In the genomic region with DNA sequence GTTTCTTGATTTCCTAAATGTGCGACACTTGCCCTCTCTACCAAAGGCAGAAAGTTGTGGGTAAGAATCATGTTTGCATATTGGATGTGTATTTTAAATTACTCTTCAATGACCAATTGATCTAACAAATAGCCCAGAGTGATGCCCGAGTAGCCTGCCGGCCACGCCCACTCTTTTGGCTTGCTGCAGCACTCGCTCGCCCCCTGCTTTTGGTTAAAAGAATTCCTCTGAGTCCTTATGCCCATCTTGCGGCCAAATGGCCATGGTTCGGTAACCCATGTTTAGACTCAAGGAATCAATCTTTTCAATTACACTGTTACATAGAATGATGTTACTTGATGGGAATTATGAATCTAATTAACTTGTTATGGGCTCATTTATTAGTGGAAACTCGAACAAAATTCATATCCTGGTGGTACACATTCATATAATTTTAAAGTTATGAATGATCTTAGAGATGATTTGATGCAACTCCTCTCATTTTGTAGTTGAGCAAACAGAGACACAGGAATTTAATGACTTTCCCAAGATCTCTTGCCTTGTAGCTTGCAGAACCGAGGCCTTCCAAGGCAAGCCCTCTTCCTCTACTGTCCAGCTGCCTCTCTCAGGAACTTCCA, we compare ENCODE assay signal across 8 cellular contexts.
A peak's percentile ranks its signal among the peaks of the same experiment; 100 is the strongest.
DNase-seq lines count a peak whose midpoint lies in the region; ATAC-seq lines count a peak whose summit lies in the region.

No MANE protein-coding gene starts in this region.

- ATAC-seq in GM19468 (IDR thresholded peaks at IDR 0.05; ENCODE audit: extremely low read depth, unreplicated experiment) (peak; percentile 79), HG03432 (IDR thresholded peaks at IDR 0.05; ENCODE audit: unreplicated experiment) (peak; percentile 89)

- DNase-seq in DMS53 (lab: John Stamatoyannopoulos, UW) (peak; percentile 31), DMS53 treated with DMSO at 0.1 percent for 48 hours (lab: John Stamatoyannopoulos, UW; ENCODE audit: unreplicated experiment) (no peak), UCSD-AML1 (lab: John Stamatoyannopoulos, UW; ENCODE audit: unreplicated experiment) (peak; percentile 60), germinal center (ENCODE audit: low spot score) (peak; percentile 51), T1000 (lab: John Stamatoyannopoulos, UW) (no peak)
- peak; percentile 32 for DNase-seq in stimulated activated CD8-positive, alpha-beta memory T cell treated with anti-CD3 and anti-CD28 coated beads, Interleukin-4, amount 100 ng/mL, for 48 hours

Comparison
In these comparisons a context has a peak if more than half of its experiments do, and no peak if none do; other contexts are left out.
1. DNase-seq: peak in DMS53 (single experiment), UCSD-AML1 (single experiment), germinal center (single experiment) and stimulated activated CD8-positive, alpha-beta memory T cell treated with anti-CD3 and anti-CD28 coated beads, Interleukin-4, amount 100 ng/mL, for 48 hours (single experiment); none in DMS53 treated with DMSO at 0.1 percent for 48 hours (single experiment) and T1000 (single experiment).